ENCODE assay signal across 1 cellular context in the genomic region with DNA sequence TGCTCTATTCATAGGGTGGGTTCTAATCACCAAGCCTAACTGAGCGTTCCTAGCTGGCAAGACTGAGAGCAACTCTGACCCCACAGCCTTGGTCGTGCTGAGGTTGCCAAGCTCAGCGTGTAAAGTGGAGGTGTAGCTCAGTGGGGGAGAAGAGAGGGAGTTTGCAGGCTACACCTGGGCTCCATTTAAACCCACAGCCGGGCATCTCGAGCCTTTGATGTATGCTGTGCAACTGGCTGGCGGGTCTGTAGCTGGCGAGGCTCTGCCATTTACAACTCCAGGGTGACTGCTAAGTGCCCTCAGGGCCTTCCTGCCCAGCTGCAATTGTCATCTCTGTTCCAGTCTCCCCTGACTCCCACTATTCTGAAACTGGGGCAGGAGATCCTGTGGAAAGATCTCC.
TF ChIP-seq lines count a peak whose summit lies in the region.

No MANE protein-coding gene starts in this region.

TF ChIP-seq in IMR-90, 13 proteins besides CTCF, POLR2A, EP300 and RAD21:
- TF ChIP-seq RFX5 (IDR thresholded peaks at IDR 0.05; ENCODE audit: low read depth, low read length) (no peak), MXI1 (IDR thresholded peaks at IDR 0.05; ENCODE audit: borderline replicate concordance, low read depth, low read length) (no peak), MAFK (IDR thresholded peaks at IDR 0.05; ENCODE audit: low read depth, low read length) (no peak), SMC3 (IDR thresholded peaks at IDR 0.05; ENCODE audit: low read depth, low read length) (no peak), RCOR1 (IDR thresholded peaks at IDR 0.05; ENCODE audit: insufficient replicate concordance, low read length) (no peak), BHLHE40 (IDR thresholded peaks at IDR 0.05; ENCODE audit: low read depth, low read length) (no peak), CHD1 (IDR thresholded peaks at IDR 0.05; ENCODE audit: low read depth, low read length) (no peak), MAZ (IDR thresholded peaks at IDR 0.05; ENCODE audit: borderline replicate concordance, low read depth, low read length) (no peak)
TF ChIP-seq in IMR-90: peak in this region for 0.
